ENCODE assay signal across 22 cellular contexts in the genomic region with DNA sequence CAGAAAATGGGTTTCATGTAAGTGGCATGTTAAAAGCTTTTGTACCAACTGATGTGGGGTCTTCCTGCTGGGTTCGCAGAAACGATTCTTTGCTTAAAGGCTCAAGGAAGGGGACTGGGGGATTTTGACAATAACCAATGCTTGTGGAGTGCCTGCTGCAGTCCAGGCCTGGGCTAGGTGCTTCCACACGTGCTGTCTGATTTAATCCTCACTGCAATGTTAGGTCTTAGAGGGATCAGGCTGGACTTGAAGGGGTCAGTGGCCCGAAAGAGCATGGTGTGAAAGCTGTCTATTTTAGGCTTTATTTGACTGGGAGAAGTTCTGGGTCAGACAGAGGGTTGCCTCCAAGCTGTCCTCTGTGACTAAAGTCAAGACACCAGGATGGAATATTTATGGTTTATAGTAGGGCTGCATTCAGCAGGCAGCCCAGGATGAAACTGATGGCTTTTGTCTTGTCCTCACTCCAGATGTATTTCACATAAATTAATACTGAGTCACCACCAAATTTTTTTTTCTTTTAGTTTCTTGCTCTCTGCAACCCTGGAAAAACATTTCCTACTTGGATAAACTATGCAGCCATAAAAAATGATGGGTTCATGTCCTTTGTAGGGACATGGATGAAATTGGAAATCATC.
DNase-seq lines count a peak whose midpoint lies in the region; ATAC-seq and TF ChIP-seq lines count a peak whose summit lies in the region.
"Had no signal": no experiment of that assay in that cellular context is flagged by ENCODE, and none has a peak within 500 bp of the region (broad histone marks: within the 10 kb centered on the region; RNA-seq: fewer than 3 reads in every experiment).

No MANE protein-coding gene starts in this region.

- H3K27me3 ChIP-seq in GM23248 (replicated peaks; ENCODE audit: insufficient read depth): no peaks in the 10 kb centered on the region
- no peaks in the 10 kb centered on the region for H3K27me3 ChIP-seq in RWPE2 (ENCODE audit: insufficient read depth, poor library complexity, severe bottlenecking)
- H3K27me3 ChIP-seq: BLaER1 treated with 17β-estradiol and CSF1 and Interleukin-3, amounts not matched to agents 10 nM and 100 nM; gastroesophageal sphincter; SJCRH30; transverse colon had no signal

- H4K20me1 ChIP-seq in GM23248 (ENCODE audit: insufficient read depth): no peaks in the 10 kb centered on the region
- H4K20me1 ChIP-seq: BLaER1 treated with 17β-estradiol and CSF1 and Interleukin-3, amounts not matched to agents 10 nM and 100 nM had no signal

- WGBS in GM23248 (ENCODE audit: low coverage in 1 of 2, low lambda C conversion rate in 2 of 2, missing lambda C conversion rate in 2 of 2), 2 experiments: 71 to 77% methylated on average over 4 of the region's 4 CpGs

- DNase-seq in A172 (ENCODE audit: low spot score) (peak; percentile 13), GM23248 (peak; percentile 50), RWPE2 (ENCODE audit: low spot score) (no peak), hepatic stellate cell (ENCODE audit: low spot score) (peak; percentile 24), UCSD-AML1 (lab: John Stamatoyannopoulos, UW; ENCODE audit: unreplicated experiment) (no peak), hypothalamus (lab: John Stamatoyannopoulos, UW) (no peak)
- DNase-seq: activated CD4-positive, alpha-beta T cell treated with anti-CD3 and anti-CD28 coated beads, Interleukin-2, amount 10 ng/mL, durations not matched to agents 24 days and 14 days; Calu3; erythroblast; KBM-7; lower lobe of right lung; NCI-H1694; NCI-H2171 treated with DMSO at 0.1 percent for 48 hours; SJCRH30; stimulated activated naive CD8-positive, alpha-beta T cell treated with anti-CD3 and anti-CD28 coated beads, Interleukin-15, amount 100 ng/mL, for 72 hours; transverse colon had no signal

- H3F3A ChIP-seq in GM23248 (ENCODE audit: insufficient read depth): peaks cover 6% of the 10 kb centered on the region; the same call in 1 of the 2 replicates

- H3K27ac ChIP-seq in GM23248 (no peak overlapping the region), RWPE2 (ENCODE audit: poor library complexity, severe bottlenecking) (peak overlapping the region; percentile 60)
- H3K27ac ChIP-seq: BLaER1 treated with 17β-estradiol and CSF1 and Interleukin-3, amounts not matched to agents 10 nM and 100 nM; gastroesophageal sphincter; lower lobe of right lung; neutrophil; SJCRH30; transverse colon had no signal

- ATAC-seq in RWPE2 (ENCODE audit: low read depth): no peak; the same call in 2 of the 3 replicates
- ATAC-seq in GM21529 (IDR thresholded peaks at IDR 0.05; ENCODE audit: unreplicated experiment): no peak
- no peak for ATAC-seq in HG03521 (IDR thresholded peaks at IDR 0.05; ENCODE audit: unreplicated experiment)
- ATAC-seq: gastroesophageal sphincter; lower lobe of right lung; stimulated activated naive CD8-positive, alpha-beta T cell treated with anti-CD3 and anti-CD28 coated beads, Interleukin-15, amount 100 ng/mL, for 72 hours had no signal

- peaks cover 23% of the 10 kb centered on the region for H3K4me1 ChIP-seq in GM23248 (ENCODE audit: insufficient read depth)
- H3K4me1 ChIP-seq in RWPE2 (ENCODE audit: insufficient read depth, poor library complexity, severe bottlenecking): peaks cover 58% of the 10 kb centered on the region
- H3K4me1 ChIP-seq: gastroesophageal sphincter, lower lobe of right lung, transverse colon had no signal

- H3K9ac ChIP-seq in GM23248: no peak overlapping the region

- no peaks in the 10 kb centered on the region for H3K79me2 ChIP-seq in GM23248 (ENCODE audit: insufficient read depth)

- TF ChIP-seq CTCF in RWPE2 (IDR thresholded peaks at IDR 0.05; ENCODE audit: poor library complexity, severe bottlenecking): no peak

- H2AFZ ChIP-seq in GM23248: no peak overlapping the region

- H3K9me3 ChIP-seq in GM23248 (ENCODE audit: low read depth) (no peaks in the 10 kb centered on the region), RWPE2 (ENCODE audit: severe bottlenecking) (peaks cover 6% of the 10 kb centered on the region)
- H3K9me3 ChIP-seq: HAP-1, neutrophil, transverse colon had no signal

- no peaks in the 10 kb centered on the region for H3K9me2 ChIP-seq in GM23248 (ENCODE audit: insufficient read depth)

- peak overlapping the region; percentile 33 for H3K4me2 ChIP-seq in GM23248 (ENCODE audit: unreplicated experiment)
- H3K4me2 ChIP-seq: BLaER1 treated with 17β-estradiol and CSF1 and Interleukin-3, amounts not matched to agents 10 nM and 100 nM had no signal

- in situ Hi-C loops in GM23248 (cut with MboI): no loop called here

- H3K36me3 ChIP-seq in GM23248 (ENCODE audit: low read depth) (no peaks in the 10 kb centered on the region), RWPE2 (ENCODE audit: low read depth) (no peaks in the 10 kb centered on the region)
- H3K36me3 ChIP-seq: BLaER1 treated with 17β-estradiol and CSF1 and Interleukin-3, amounts not matched to agents 10 nM and 100 nM; gastroesophageal sphincter; HAP-1; lower lobe of right lung; neutrophil; transverse colon had no signal

- H3K4me3 ChIP-seq in GM23248 (no peak overlapping the region), RWPE2 (ENCODE audit: severe bottlenecking) (no peak overlapping the region)
- H3K4me3 ChIP-seq: BLaER1 treated with 17β-estradiol and CSF1 and Interleukin-3, amounts not matched to agents 10 nM and 100 nM; gastroesophageal sphincter; HAP-1; lower lobe of right lung; SJCRH30; transverse colon had no signal

Comparison
In these comparisons a context has a peak if more than half of its experiments do, and no peak if none do; other contexts are left out.
1. DNase-seq: peak in A172 (single experiment), GM23248 (single experiment) and hepatic stellate cell (single experiment); none in RWPE2 (single experiment), UCSD-AML1 (single experiment) and hypothalamus (0 of 51).